Comparison of ENCODE assay signal across 1 cellular context in the genomic region with DNA sequence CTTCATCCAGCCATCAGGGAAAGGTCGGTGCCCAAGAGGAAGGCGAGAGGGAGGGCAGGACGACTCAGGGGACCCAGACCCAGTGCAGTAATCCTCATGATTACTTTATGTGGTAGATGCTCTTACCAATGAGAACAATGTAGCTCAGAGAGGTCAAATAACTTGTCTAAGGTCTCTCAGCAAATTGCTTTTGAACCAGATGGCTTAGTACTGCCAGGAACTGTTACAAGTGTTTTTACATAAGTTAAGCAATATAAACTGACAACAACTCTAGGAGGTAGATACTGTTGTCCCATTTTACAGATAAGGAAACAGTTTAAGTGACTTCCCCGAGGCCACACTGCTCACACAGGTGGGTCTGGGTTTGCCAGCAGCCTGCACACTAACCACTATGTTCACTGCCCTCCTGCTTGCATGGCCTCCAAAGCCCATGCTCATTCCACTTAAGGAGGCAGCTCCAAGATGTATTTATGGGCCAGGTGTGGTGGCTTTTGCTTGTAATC.
TF ChIP-seq lines count a peak whose summit lies in the region.

No MANE protein-coding gene starts in this region.

TF ChIP-seq in GM12878, 131 proteins besides CTCF, POLR2A, EP300 and RAD21 (continued from another document):
- TF ChIP-seq, protein P1, sequence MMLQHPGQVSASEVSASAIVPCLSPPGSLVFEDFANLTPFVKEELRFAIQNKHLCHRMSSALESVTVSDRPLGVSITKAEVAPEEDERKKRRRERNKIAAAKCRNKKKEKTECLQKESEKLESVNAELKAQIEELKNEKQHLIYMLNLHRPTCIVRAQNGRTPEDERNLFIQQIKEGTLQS (IDR thresholded peaks at IDR 0.05; ENCODE audit: borderline replicate concordance, extremely low read depth, low read depth, low read length), result no peak
- TF ChIP-seq, protein P2, sequence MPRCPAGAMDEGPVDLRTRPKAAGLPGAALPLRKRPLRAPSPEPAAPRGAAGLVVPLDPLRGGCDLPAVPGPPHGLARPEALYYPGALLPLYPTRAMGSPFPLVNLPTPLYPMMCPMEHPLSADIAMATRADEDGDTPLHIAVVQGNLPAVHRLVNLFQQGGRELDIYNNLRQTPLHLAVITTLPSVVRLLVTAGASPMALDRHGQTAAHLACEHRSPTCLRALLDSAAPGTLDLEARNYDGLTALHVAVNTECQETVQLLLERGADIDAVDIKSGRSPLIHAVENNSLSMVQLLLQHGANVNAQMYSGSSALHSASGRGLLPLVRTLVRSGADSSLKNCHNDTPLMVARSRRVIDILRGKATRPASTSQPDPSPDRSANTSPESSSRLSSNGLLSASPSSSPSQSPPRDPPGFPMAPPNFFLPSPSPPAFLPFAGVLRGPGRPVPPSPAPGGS (IDR thresholded peaks at IDR 0.05; ENCODE audit: borderline replicate concordance, insufficient read depth, low read depth, low read length, poor library complexity, severe bottlenecking), result no peak
- TF ChIP-seq NKRF (conservative IDR thresholded peaks at IDR 0.05) (no peak), MYB (IDR thresholded peaks at IDR 0.05; ENCODE audit: borderline replicate concordance, low read depth, low read length) (no peak), YBX1 (IDR thresholded peaks at IDR 0.05) (no peak), SREBF2 (IDR thresholded peaks at IDR 0.05; ENCODE audit: low read length) (no peak), HDAC6 (IDR thresholded peaks at IDR 0.05; ENCODE audit: unreplicated experiment) (no peak), YY1 (IDR thresholded peaks at IDR 0.05; ENCODE audit: low read depth, low read length) (no peak), SKIL (IDR thresholded peaks at IDR 0.05; ENCODE audit: low read depth, poor library complexity, severe bottlenecking) (no peak), CBX3 (IDR thresholded peaks at IDR 0.05; ENCODE audit: borderline replicate concordance, low read depth) (no peak), ZBTB40 (IDR thresholded peaks at IDR 0.05; ENCODE audit: borderline replicate concordance) (no peak), BMI1 (IDR thresholded peaks at IDR 0.05; ENCODE audit: borderline replicate concordance) (no peak), POLR2AphosphoS2 (IDR thresholded peaks at IDR 0.05; ENCODE audit: low read depth, low read length) (no peak)
- TF ChIP-seq, protein P3, sequence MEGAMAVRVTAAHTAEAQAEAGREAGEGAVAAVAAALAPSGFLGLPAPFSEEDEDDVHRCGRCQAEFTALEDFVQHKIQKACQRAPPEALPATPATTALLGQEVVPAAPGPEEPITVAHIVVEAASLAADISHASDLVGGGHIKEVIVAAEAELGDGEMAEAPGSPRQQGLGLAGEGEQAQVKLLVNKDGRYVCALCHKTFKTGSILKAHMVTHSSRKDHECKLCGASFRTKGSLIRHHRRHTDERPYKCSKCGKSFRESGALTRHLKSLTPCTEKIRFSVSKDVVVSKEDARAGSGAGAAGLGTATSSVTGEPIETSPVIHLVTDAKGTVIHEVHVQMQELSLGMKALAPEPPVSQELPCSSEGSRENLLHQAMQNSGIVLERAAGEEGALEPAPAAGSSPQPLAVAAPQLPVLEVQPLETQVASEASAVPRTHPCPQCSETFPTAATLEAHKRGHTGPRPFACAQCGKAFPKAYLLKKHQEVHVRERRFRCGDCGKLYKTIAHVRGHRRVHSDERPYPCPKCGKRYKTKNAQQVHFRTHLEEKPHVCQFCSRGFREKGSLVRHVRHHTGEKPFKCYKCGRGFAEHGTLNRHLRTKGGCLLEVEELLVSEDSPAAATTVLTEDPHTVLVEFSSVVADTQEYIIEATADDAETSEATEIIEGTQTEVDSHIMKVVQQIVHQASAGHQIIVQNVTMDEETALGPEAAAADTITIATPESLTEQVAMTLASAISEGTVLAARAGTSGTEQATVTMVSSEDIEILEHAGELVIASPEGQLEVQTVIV (IDR thresholded peaks at IDR 0.05; ENCODE audit: borderline replicate concordance, partially characterized antibody), result no peak
